9 cellular contexts compared by ENCODE assay signal in the genomic region with DNA sequence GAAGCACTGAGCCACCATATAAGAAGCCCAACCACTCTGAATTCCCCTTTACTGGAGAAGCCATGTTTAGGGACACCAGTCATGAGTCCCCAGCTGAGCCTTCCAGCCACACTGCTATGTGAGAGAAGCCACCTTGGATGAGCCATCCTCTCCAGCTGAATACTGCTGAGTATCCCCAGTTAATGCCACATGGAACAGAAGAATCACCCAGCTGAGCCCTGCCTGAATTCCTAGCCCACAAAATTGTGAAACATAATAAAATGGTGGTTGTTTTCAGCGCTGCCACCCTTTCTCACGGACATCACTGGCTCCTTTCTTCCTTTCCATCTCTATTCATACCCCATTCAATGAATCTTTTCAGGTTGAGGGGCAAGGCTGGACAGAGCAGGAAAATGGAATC. TPM values are rescaled to one million over a fixed set of nuclear protein-coding genes. Genes with fewer than 3 reads are reported as not detected.
"Had no signal": no experiment of that assay in that cellular context is flagged by ENCODE, and none has a peak within 500 bp of the region (broad histone marks: within the 10 kb centered on the region; RNA-seq: fewer than 3 reads in every experiment).

No MANE protein-coding gene starts in this region.

- ATAC-seq: GM12878 had no signal

- FAIRE-seq: G401.6, GM12878, GM12891, GM12892, GM18507, GM19239 had no signal

- H3K4me3 ChIP-seq: GM12878 had no signal

- DNase-seq: GDM1, GF-D8 had no signal

RNA-seq across cellular contexts. Expression of a gene that starts 22.1 kb away (rescaled TPM):
- total RNA-seq: G401 had no signal
